Comparison of ENCODE assay signal across 26 cellular contexts in the genomic region with DNA sequence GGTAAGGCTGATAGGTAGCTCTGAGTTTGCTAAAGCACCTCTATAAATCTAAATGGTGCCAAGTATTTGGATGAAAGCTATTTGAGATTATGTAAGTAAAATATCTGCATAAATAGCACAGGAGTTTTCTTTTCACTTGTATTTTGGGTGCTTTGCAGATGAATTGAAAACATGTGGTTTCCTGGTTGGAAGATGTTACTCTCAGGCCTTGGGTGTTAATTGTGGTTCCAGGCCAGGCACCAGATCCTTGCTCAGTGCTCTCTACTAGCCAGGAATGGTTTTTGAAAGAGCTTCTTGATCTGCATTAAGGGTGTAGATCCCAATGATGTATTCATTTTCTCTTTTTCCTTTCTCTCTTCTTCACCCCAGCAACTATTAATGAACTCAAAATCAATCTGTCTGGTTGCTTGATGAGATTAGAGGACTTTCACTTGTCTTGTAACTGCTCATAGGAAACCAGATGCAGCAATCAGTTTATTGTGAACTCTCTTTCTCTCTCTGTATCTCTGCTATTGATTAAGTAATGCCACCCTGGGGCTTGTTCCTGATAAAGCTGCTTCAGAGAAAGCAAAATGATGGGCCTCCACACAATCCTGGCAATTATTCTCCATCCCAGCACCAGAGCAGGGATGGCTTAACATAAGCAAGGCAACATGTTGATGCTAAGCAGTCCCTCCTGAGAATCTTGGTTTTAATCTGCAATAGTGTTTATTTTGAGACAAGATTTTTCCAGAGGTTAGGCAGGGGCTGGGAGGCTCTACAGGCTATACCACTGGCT.
"Had no signal": no experiment of that assay in that cellular context is flagged by ENCODE, and none has a peak within 500 bp of the region (broad histone marks: within the 10 kb centered on the region; RNA-seq: fewer than 3 reads in every experiment).

No MANE protein-coding gene starts in this region.

- H3K9me3 Mint-ChIP-seq: activated CD4-positive, alpha-beta T cell treated with anti-CD3 and anti-CD28 coated beads, Interleukin-2, amount 10 ng/mL, durations not matched to agents 7 days and 5 days had no signal

- H3K4me3 Mint-ChIP-seq: activated CD4-positive, alpha-beta T cell treated with anti-CD3 and anti-CD28 coated beads, Interleukin-2, amount 10 ng/mL, durations not matched to agents 7 days and 5 days; activated CD8-positive, alpha-beta T cell treated with anti-CD3 and anti-CD28 coated beads, Interleukin-2, amount 10 ng/mL, durations not matched to agents 7 days and 5 days; activated naive CD8-positive, alpha-beta T cell; immature natural killer cell; mesothelial cell of epicardium; naive thymus-derived CD8-positive, alpha-beta T cell; stimulated activated naive B cell treated with anti-CD40 and anti-IgM and Interleukin-4, amounts not matched to agents 10 μg/mL and 1 μg/mL and 100 μg/mL, for 72 hours had no signal

- H3K27ac Mint-ChIP-seq: activated CD4-positive, alpha-beta T cell treated with anti-CD3 and anti-CD28 coated beads, Interleukin-2, amount 10 ng/mL, durations not matched to agents 7 days and 5 days; activated CD8-positive, alpha-beta T cell treated with anti-CD3 and anti-CD28 coated beads, Interleukin-2, amount 10 ng/mL, durations not matched to agents 7 days and 5 days; activated naive CD8-positive, alpha-beta T cell; immature natural killer cell; mesothelial cell of epicardium; naive thymus-derived CD8-positive, alpha-beta T cell; progenitor cell of endocrine pancreas; stimulated activated naive B cell treated with anti-CD40 and anti-IgM and Interleukin-4, amounts not matched to agents 10 μg/mL and 1 μg/mL and 100 μg/mL, for 72 hours had no signal

- ATAC-seq: activated CD8-positive, alpha-beta T cell treated with anti-CD3 and anti-CD28 coated beads, Interleukin-2, amount 10 ng/mL, durations not matched to agents 7 days and 5 days; esophagus mucosa; gastrocnemius medialis; left lung; naive thymus-derived CD8-positive, alpha-beta T cell; stimulated activated naive B cell treated with anti-CD40 and anti-IgM and Interleukin-4, amounts not matched to agents 10 μg/mL and 1 μg/mL and 100 μg/mL, for 72 hours had no signal

- H3K36me3 Mint-ChIP-seq: activated naive CD8-positive, alpha-beta T cell; immature natural killer cell; mesothelial cell of epicardium; stimulated activated naive B cell treated with anti-CD40 and anti-IgM and Interleukin-4, amounts not matched to agents 10 μg/mL and 1 μg/mL and 100 μg/mL, for 72 hours had no signal

- DNase-seq: activated CD4-positive, alpha-beta T cell treated with anti-CD3 and anti-CD28 coated beads, Interleukin-2, amount 10 ng/mL, durations not matched to agents 7 days and 5 days; activated CD4-positive, CD25-positive, alpha-beta regulatory T cell treated with anti-CD3 and anti-CD28 coated beads, Interleukin-2, amount 50 U/mL, for 72 hours; activated CD8-positive, alpha-beta T cell treated with anti-CD3 and anti-CD28 coated beads, Interleukin-2, amount 10 ng/mL, durations not matched to agents 7 days and 5 days; activated T-cell treated with anti-CD3 and anti-CD28 coated beads, Interleukin-2, amount 50 U/mL, for 1 hour; adrenal gland; brain microvascular endothelial cell; central memory CD4-positive, alpha-beta T cell; effector memory CD4-positive, alpha-beta T cell; gastrocnemius medialis; head of caudate nucleus; hypothalamus; immature natural killer cell; left lung; naive thymus-derived CD8-positive, alpha-beta T cell; retina; sigmoid colon; stimulated activated CD4-positive, alpha-beta T cell treated with anti-CD3 and anti-CD28 coated beads, Interleukin-15, amount 100 ng/mL, for 24 hours; stimulated activated CD8-positive, alpha-beta memory T cell treated with anti-CD3 and anti-CD28 coated beads, Interleukin-4, amount 100 ng/mL, for 48 hours; stimulated activated naive B cell treated with anti-CD40 and anti-IgM and Interleukin-4, amounts not matched to agents 10 μg/mL and 1 μg/mL and 100 μg/mL, for 72 hours; T-helper 2 cell; testis; upper lobe of left lung had no signal

- H3K4me1 Mint-ChIP-seq: activated CD4-positive, alpha-beta T cell treated with anti-CD3 and anti-CD28 coated beads, Interleukin-2, amount 10 ng/mL, durations not matched to agents 7 days and 5 days; immature natural killer cell; naive thymus-derived CD8-positive, alpha-beta T cell; stimulated activated naive B cell treated with anti-CD40 and anti-IgM and Interleukin-4, amounts not matched to agents 10 μg/mL and 1 μg/mL and 100 μg/mL, for 72 hours had no signal
